17 cellular contexts compared by ENCODE assay signal in the genomic region with DNA sequence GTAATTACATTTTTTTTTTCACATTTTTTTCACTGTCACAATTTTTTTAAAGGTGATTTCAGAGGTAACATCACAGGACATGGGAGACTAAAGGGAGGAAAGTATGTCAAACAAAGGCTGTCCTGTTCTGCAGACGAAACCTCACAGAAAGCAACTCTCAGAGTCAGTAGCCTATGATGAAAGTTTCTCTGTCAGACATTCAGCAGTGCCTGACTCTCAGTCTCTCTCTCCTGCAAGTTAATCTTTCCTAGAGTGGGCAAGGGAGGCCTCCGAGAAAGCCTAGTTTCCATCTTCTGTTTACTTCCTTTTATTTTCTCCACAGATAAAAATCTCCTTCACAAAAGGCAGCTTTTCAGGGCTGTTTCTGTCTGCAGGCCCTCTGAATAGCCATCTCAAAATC. TPM values are rescaled to one million over a fixed set of nuclear protein-coding genes. Genes with fewer than 3 reads are reported as not detected.
A peak's percentile ranks its signal among the peaks of the same experiment; 100 is the strongest.
DNase-seq lines count a peak whose midpoint lies in the region; TF ChIP-seq lines count a peak whose summit lies in the region.
"Had no signal": no experiment of that assay in that cellular context is flagged by ENCODE, and none has a peak within 500 bp of the region (broad histone marks: within the 10 kb centered on the region; RNA-seq: fewer than 3 reads in every experiment).

No MANE protein-coding gene starts in this region.

- no peak for TF ChIP-seq POLR2A in Peyer's patch (IDR thresholded peaks at IDR 0.05)

- H3K9me3 Mint-ChIP-seq in nephron progenitor cell: no peaks in the 10 kb centered on the region
- H3K9me3 Mint-ChIP-seq: activated T-cell treated with anti-CD3 and anti-CD28 coated beads, Interleukin-2, amount 50 U/mL, for 24 hours; naive thymus-derived CD8-positive, alpha-beta T cell; T-cell had no signal

- DNase-seq in SIG-M5 treated with dmso at 0.1 percent for 504 hours (lab: John Stamatoyannopoulos, UW; ENCODE audit: unreplicated experiment) (peak; percentile 11), SIG-M5 (lab: John Stamatoyannopoulos, UW) (no peak), Peyer's patch (no peak), kidney glomerular epithelial cell (lab: John Stamatoyannopoulos, UW) (peak; percentile 18), nephron progenitor cell (no peak), anterior cingulate cortex (lab: John Stamatoyannopoulos, UW) (no peak)
- DNase-seq in effector memory CD4-positive, alpha-beta T cell: no peak
- DNase-seq: activated CD4-positive, alpha-beta T cell treated with anti-CD3 and anti-CD28 coated beads for 4 hours; activated T-cell treated with anti-CD3 and anti-CD28 coated beads, Interleukin-2, amount 50 U/mL, for 24 hours; CD4-positive, CD25-positive, alpha-beta regulatory T cell; dermis blood vessel endothelial cell; foreskin melanocyte; naive thymus-derived CD8-positive, alpha-beta T cell; stimulated activated CD4-positive, alpha-beta T cell treated with anti-CD3 and anti-CD28 coated beads, Interleukin-12 subunit alpha, Interleukin-12 subunit beta, amount 100 ng/mL, for 4 hours; T-cell had no signal

- H3K9ac ChIP-seq in stomach smooth muscle (ENCODE audit: low read length in 2 of 2): no peak overlapping the region

- H3K4me1 ChIP-seq in Peyer's patch: peaks cover 0 to 6% (median 1%) of the 10 kb centered on the region in 4 donors
- peaks cover 6% of the 10 kb centered on the region for H3K4me1 ChIP-seq in stomach smooth muscle (ENCODE audit: control insufficient read depth, insufficient read depth, low read length)
- H3K4me1 ChIP-seq in effector memory CD4-positive, alpha-beta T cell (ENCODE audit: control insufficient read depth, insufficient read depth, low read length, poor library complexity, severe bottlenecking): no peaks in the 10 kb centered on the region

- TF ChIP-seq CTCF in Peyer's patch (IDR thresholded peaks at IDR 0.05) (no peak), nephron progenitor cell (IDR thresholded peaks at IDR 0.05) (no peak)

- no peaks in the 10 kb centered on the region for H3K27me3 ChIP-seq in Peyer's patch
- H3K27me3 ChIP-seq in stomach smooth muscle (ENCODE audit: control insufficient read depth in 1 of 2, insufficient read depth in 2 of 2, low read length in 2 of 2): no peaks in the 10 kb centered on the region
- H3K27me3 ChIP-seq in effector memory CD4-positive, alpha-beta T cell (replicated peaks; ENCODE audit: control insufficient read depth, insufficient read depth, low read length, poor library complexity, severe bottlenecking): no peaks in the 10 kb centered on the region

- H3K27ac Mint-ChIP-seq in nephron progenitor cell: no peak overlapping the region
- H3K27ac Mint-ChIP-seq: activated T-cell treated with anti-CD3 and anti-CD28 coated beads, Interleukin-2, amount 50 U/mL, for 24 hours; CD4-positive, CD25-positive, alpha-beta regulatory T cell; naive thymus-derived CD8-positive, alpha-beta T cell; T-cell had no signal

- no peaks in the 10 kb centered on the region for H3K36me3 Mint-ChIP-seq in nephron progenitor cell (ENCODE audit: low read depth)
- H3K36me3 Mint-ChIP-seq: CD4-positive, CD25-positive, alpha-beta regulatory T cell; naive thymus-derived CD8-positive, alpha-beta T cell; T-cell had no signal

- H3K27me3 Mint-ChIP-seq in nephron progenitor cell (ENCODE audit: low read depth, poor library complexity): no peaks in the 10 kb centered on the region

- H3K4me3 Mint-ChIP-seq in nephron progenitor cell: no peak overlapping the region
- H3K4me3 Mint-ChIP-seq: activated T-cell treated with anti-CD3 and anti-CD28 coated beads, Interleukin-2, amount 50 U/mL, for 24 hours; CD4-positive, CD25-positive, alpha-beta regulatory T cell; naive thymus-derived CD8-positive, alpha-beta T cell; T-cell had no signal

- H3K36me3 ChIP-seq in Peyer's patch (no peaks in the 10 kb centered on the region), stomach smooth muscle (ENCODE audit: control insufficient read depth in 2 of 2, insufficient read depth in 2 of 2, low read length in 2 of 2) (no peaks in the 10 kb centered on the region)
- no peaks in the 10 kb centered on the region for H3K36me3 ChIP-seq in effector memory CD4-positive, alpha-beta T cell (ENCODE audit: control insufficient read depth, insufficient read depth, low read length)

- peak overlapping the region in 3 of 4 donors; percentile 19 to 73 (median 36) for H3K27ac ChIP-seq in Peyer's patch
- H3K27ac ChIP-seq in stomach smooth muscle (ENCODE audit: low read length): peak overlapping the region; percentile 42
- no peak overlapping the region for H3K27ac ChIP-seq in effector memory CD4-positive, alpha-beta T cell (ENCODE audit: insufficient read depth, low read length, poor library complexity, severe bottlenecking)
- H3K27ac ChIP-seq: 22Rv1 had no signal

- H3K9me3 ChIP-seq in Peyer's patch: no peaks in the 10 kb centered on the region
- H3K9me3 ChIP-seq in stomach smooth muscle (ENCODE audit: control insufficient read depth in 2 of 2, low read length in 2 of 2): no peaks in the 10 kb centered on the region
- H3K9me3 ChIP-seq in effector memory CD4-positive, alpha-beta T cell (ENCODE audit: control insufficient read depth, low read length): no peaks in the 10 kb centered on the region

- H3K4me1 Mint-ChIP-seq in nephron progenitor cell: no peaks in the 10 kb centered on the region
- H3K4me1 Mint-ChIP-seq: CD4-positive, CD25-positive, alpha-beta regulatory T cell; naive thymus-derived CD8-positive, alpha-beta T cell; T-cell had no signal

- H3K4me3 ChIP-seq in Peyer's patch: peak overlapping the region in 1 of 4 donors; percentile 8
- H3K4me3 ChIP-seq in stomach smooth muscle (ENCODE audit: low read length in 2 of 2): no peak overlapping the region
- no peak overlapping the region for H3K4me3 ChIP-seq in effector memory CD4-positive, alpha-beta T cell (ENCODE audit: insufficient read depth, low read depth, low read length, poor library complexity, severe bottlenecking)

RNA-seq across cellular contexts. Expression of a gene that starts 24.9 kb away (rescaled TPM):
- 1 to 10 TPM; 1.4 to 7.2 (median 4.1) TPM for total RNA-seq in Peyer's patch
- total RNA-seq: CD4-positive, CD25-positive, alpha-beta regulatory T cell; dermis blood vessel endothelial cell; naive thymus-derived CD8-positive, alpha-beta T cell had no signal

Comparison
In these comparisons a context has a peak if more than half of its experiments do, and no peak if none do; other contexts are left out.
1. DNase-seq: peak in SIG-M5 treated with dmso at 0.1 percent for 504 hours (single experiment) and kidney glomerular epithelial cell (single experiment); none in SIG-M5 (single experiment), Peyer's patch (0 of 3), effector memory CD4-positive, alpha-beta T cell (0 of 3), nephron progenitor cell (single experiment) and anterior cingulate cortex (0 of 58).